In the genomic region with DNA sequence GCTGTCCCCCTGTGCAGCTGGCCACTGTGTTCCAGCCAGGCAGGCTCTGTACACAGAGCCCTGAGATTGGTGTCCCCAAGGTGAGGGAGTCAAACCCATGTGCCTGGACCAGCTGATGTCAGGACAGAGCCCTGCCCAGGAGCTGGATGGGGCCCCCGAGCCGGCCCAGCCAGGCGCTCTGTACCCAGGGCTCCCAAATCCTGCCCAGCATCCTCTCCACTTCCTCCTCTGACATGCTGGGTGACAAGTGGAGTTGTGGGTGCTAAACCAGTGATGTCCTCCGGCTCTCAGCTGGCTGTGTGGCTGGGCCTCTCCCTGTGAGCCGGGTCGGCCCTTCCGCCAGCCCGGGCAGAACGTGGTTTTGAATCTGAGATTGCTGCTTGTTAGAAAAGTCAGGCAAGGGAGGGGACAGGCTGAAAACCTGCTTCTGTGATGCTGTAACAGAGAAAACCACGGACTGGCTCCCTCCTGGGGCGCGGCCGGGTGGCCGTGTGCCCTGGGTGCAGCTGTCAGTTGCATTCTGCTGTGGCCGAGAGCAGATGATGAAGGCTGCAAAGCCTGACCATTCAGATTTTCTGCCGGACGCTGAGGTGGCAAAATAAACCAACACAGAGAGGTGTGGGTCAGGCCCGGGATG, we compare ENCODE assay signal across 1 cellular context.
TF ChIP-seq lines count a peak whose summit lies in the region.

No MANE protein-coding gene starts in this region.

TF ChIP-seq in SK-N-SH treated with all-trans-retinoic acid at 6 μM for 48 hours, 23 proteins besides CTCF, POLR2A, EP300 and RAD21 (continued from another document):
- TF ChIP-seq, protein P1, sequence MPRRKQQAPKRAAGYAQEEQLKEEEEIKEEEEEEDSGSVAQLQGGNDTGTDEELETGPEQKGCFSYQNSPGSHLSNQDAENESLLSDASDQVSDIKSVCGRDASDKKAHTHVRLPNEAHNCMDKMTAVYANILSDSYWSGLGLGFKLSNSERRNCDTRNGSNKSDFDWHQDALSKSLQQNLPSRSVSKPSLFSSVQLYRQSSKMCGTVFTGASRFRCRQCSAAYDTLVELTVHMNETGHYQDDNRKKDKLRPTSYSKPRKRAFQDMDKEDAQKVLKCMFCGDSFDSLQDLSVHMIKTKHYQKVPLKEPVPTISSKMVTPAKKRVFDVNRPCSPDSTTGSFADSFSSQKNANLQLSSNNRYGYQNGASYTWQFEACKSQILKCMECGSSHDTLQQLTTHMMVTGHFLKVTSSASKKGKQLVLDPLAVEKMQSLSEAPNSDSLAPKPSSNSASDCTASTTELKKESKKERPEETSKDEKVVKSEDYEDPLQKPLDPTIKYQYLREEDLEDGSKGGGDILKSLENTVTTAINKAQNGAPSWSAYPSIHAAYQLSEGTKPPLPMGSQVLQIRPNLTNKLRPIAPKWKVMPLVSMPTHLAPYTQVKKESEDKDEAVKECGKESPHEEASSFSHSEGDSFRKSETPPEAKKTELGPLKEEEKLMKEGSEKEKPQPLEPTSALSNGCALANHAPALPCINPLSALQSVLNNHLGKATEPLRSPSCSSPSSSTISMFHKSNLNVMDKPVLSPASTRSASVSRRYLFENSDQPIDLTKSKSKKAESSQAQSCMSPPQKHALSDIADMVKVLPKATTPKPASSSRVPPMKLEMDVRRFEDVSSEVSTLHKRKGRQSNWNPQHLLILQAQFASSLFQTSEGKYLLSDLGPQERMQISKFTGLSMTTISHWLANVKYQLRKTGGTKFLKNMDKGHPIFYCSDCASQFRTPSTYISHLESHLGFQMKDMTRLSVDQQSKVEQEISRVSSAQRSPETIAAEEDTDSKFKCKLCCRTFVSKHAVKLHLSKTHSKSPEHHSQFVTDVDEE (CRISPR knock-in tag; IDR thresholded peaks at IDR 0.05): no peak
- TF ChIP-seq ZNF70 (CRISPR knock-in tag; IDR thresholded peaks at IDR 0.05) (no peak), BACH2 (CRISPR knock-in tag; IDR thresholded peaks at IDR 0.05; ENCODE audit: borderline replicate concordance) (no peak), ESRRG (CRISPR knock-in tag; IDR thresholded peaks at IDR 0.05) (no peak), ARNTL (CRISPR knock-in tag; IDR thresholded peaks at IDR 0.05; ENCODE audit: borderline replicate concordance, low read depth) (no peak), RARB (CRISPR knock-in tag; IDR thresholded peaks at IDR 0.05) (no peak), ZNF8 (CRISPR knock-in tag; IDR thresholded peaks at IDR 0.05) (no peak), SNAI2 (CRISPR knock-in tag; IDR thresholded peaks at IDR 0.05) (no peak), ISL1 (CRISPR knock-in tag; IDR thresholded peaks at IDR 0.05) (no peak), TCF4 (CRISPR knock-in tag; IDR thresholded peaks at IDR 0.05; ENCODE audit: borderline replicate concordance) (no peak), ZNF565 (CRISPR knock-in tag; conservative IDR thresholded peaks at IDR 0.05; ENCODE audit: low read depth) (no peak), ZC3H10 (CRISPR knock-in tag; IDR thresholded peaks at IDR 0.05) (no peak)
- TF ChIP-seq, protein P2, sequence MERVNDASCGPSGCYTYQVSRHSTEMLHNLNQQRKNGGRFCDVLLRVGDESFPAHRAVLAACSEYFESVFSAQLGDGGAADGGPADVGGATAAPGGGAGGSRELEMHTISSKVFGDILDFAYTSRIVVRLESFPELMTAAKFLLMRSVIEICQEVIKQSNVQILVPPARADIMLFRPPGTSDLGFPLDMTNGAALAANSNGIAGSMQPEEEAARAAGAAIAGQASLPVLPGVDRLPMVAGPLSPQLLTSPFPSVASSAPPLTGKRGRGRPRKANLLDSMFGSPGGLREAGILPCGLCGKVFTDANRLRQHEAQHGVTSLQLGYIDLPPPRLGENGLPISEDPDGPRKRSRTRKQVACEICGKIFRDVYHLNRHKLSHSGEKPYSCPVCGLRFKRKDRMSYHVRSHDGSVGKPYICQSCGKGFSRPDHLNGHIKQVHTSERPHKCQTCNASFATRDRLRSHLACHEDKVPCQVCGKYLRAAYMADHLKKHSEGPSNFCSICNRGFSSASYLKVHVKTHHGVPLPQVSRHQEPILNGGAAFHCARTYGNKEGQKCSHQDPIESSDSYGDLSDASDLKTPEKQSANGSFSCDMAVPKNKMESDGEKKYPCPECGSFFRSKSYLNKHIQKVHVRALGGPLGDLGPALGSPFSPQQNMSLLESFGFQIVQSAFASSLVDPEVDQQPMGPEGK (CRISPR knock-in tag; IDR thresholded peaks at IDR 0.05; ENCODE audit: borderline replicate concordance): no peak
- TF ChIP-seq, protein P3, sequence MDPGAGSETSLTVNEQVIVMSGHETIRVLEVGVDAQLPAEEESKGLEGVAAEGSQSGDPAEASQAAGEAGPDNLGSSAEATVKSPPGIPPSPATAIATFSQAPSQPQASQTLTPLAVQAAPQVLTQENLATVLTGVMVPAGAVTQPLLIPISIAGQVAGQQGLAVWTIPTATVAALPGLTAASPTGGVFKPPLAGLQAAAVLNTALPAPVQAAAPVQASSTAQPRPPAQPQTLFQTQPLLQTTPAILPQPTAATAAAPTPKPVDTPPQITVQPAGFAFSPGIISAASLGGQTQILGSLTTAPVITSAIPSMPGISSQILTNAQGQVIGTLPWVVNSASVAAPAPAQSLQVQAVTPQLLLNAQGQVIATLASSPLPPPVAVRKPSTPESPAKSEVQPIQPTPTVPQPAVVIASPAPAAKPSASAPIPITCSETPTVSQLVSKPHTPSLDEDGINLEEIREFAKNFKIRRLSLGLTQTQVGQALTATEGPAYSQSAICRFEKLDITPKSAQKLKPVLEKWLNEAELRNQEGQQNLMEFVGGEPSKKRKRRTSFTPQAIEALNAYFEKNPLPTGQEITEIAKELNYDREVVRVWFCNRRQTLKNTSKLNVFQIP (CRISPR knock-in tag; IDR thresholded peaks at IDR 0.05; ENCODE audit: borderline replicate concordance, low read depth): no peak
- TF ChIP-seq, protein P4, sequence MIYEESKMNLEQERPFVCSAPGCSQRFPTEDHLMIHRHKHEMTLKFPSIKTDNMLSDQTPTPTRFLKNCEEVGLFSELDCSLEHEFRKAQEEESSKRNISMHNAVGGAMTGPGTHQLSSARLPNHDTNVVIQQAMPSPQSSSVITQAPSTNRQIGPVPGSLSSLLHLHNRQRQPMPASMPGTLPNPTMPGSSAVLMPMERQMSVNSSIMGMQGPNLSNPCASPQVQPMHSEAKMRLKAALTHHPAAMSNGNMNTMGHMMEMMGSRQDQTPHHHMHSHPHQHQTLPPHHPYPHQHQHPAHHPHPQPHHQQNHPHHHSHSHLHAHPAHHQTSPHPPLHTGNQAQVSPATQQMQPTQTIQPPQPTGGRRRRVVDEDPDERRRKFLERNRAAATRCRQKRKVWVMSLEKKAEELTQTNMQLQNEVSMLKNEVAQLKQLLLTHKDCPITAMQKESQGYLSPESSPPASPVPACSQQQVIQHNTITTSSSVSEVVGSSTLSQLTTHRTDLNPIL (CRISPR knock-in tag; IDR thresholded peaks at IDR 0.05; ENCODE audit: low read depth): no peak
- TF ChIP-seq, protein P5, sequence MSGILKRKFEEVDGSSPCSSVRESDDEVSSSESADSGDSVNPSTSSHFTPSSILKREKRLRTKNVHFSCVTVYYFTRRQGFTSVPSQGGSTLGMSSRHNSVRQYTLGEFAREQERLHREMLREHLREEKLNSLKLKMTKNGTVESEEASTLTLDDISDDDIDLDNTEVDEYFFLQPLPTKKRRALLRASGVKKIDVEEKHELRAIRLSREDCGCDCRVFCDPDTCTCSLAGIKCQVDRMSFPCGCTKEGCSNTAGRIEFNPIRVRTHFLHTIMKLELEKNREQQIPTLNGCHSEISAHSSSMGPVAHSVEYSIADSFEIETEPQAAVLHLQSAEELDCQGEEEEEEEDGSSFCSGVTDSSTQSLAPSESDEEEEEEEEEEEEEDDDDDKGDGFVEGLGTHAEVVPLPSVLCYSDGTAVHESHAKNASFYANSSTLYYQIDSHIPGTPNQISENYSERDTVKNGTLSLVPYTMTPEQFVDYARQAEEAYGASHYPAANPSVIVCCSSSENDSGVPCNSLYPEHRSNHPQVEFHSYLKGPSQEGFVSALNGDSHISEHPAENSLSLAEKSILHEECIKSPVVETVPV (CRISPR knock-in tag; IDR thresholded peaks at IDR 0.05): no peak
